11 cellular contexts compared by ENCODE assay signal in genomic region chr2:201807452-201807980, GRCh38. TPM values are rescaled to one million over a fixed set of nuclear protein-coding genes. Genes with fewer than 3 reads are reported as not detected.
DNase-seq lines count a peak whose midpoint lies in the region; TF ChIP-seq lines count a peak whose summit lies in the region.
"Had no signal": no experiment of that assay in that cellular context is flagged by ENCODE, and none has a peak within 500 bp of the region (broad histone marks: within the 10 kb centered on the region; RNA-seq: fewer than 3 reads in every experiment).

No MANE protein-coding gene starts in this region.

- no peaks in the 10 kb centered on the region for H3K79me2 ChIP-seq in fibroblast of lung (ENCODE audit: control insufficient read depth, insufficient read depth, low read length)

- intact Hi-C loops in ovary (cut with DNase I): loop anchor here in 1 of 4 donors (10.0 kb wide), 1 partner anchor 47 kb away; no protein-coding TSS in a partner anchor
- intact Hi-C loops in activated naive CD4-positive, alpha-beta T cell treated with anti-CD3 and anti-CD28 coated beads for 36 hours (cut with micrococcal nuclease): no loop called here

- H3K27ac ChIP-seq in BLaER1 (peak overlapping the region; percentile 14; the same call in 1 of the 2 replicates), fibroblast of lung (ENCODE audit: insufficient read depth, low read length) (peak overlapping the region; percentile 66), ovary (peak overlapping the region; percentile 9 to 67)

- H3K9me3 ChIP-seq in BLaER1 (no peaks in the 10 kb centered on the region), fibroblast of lung (ENCODE audit: control insufficient read depth, insufficient read depth, low read depth, low read length) (no peaks in the 10 kb centered on the region), ovary (no peaks in the 10 kb centered on the region)

- H3K27me3 ChIP-seq in BLaER1 (no peaks in the 10 kb centered on the region), fibroblast of lung (ENCODE audit: control insufficient read depth, insufficient read depth, low read length) (no peaks in the 10 kb centered on the region), ovary (no peaks in the 10 kb centered on the region)

- H3K4me3 Mint-ChIP-seq in activated naive CD4-positive, alpha-beta T cell treated with anti-CD3 and anti-CD28 coated beads for 36 hours: no peak overlapping the region
- no peak overlapping the region for H3K4me3 Mint-ChIP-seq in activated naive CD8-positive, alpha-beta T cell treated with anti-CD3 and anti-CD28 coated beads for 36 hours
- H3K4me3 Mint-ChIP-seq: naive B cell had no signal

- H3K9ac ChIP-seq in BLaER1 (no peak overlapping the region; the same call in 1 of the 2 replicates), fibroblast of lung (ENCODE audit: insufficient read depth, low read length) (no peak overlapping the region)

- H3K27me3 Mint-ChIP-seq in activated naive CD4-positive, alpha-beta T cell treated with anti-CD3 and anti-CD28 coated beads for 36 hours (ENCODE audit: low read depth): peaks cover 4% of the 10 kb centered on the region
- peaks cover 25% of the 10 kb centered on the region for H3K27me3 Mint-ChIP-seq in activated naive CD8-positive, alpha-beta T cell treated with anti-CD3 and anti-CD28 coated beads for 36 hours

- peak overlapping the region; percentile 53 for H2AFZ ChIP-seq in fibroblast of lung (ENCODE audit: low read length)

- H3K4me2 ChIP-seq in BLaER1: peak overlapping the region; percentile 71
- peak overlapping the region; percentile 87 for H3K4me2 ChIP-seq in fibroblast of lung (ENCODE audit: extremely low read depth, insufficient read depth, low read length)

- no peaks in the 10 kb centered on the region for H3K36me3 Mint-ChIP-seq in activated naive CD4-positive, alpha-beta T cell treated with anti-CD3 and anti-CD28 coated beads for 36 hours (ENCODE audit: low read depth)
- no peaks in the 10 kb centered on the region for H3K36me3 Mint-ChIP-seq in activated naive CD8-positive, alpha-beta T cell treated with anti-CD3 and anti-CD28 coated beads for 36 hours
- H3K36me3 Mint-ChIP-seq: naive B cell had no signal

- H3K4me1 Mint-ChIP-seq in activated naive CD4-positive, alpha-beta T cell treated with anti-CD3 and anti-CD28 coated beads for 36 hours (ENCODE audit: low read depth): no peaks in the 10 kb centered on the region
- no peaks in the 10 kb centered on the region for H3K4me1 Mint-ChIP-seq in activated naive CD8-positive, alpha-beta T cell treated with anti-CD3 and anti-CD28 coated beads for 36 hours

- H4K20me1 ChIP-seq in BLaER1: no peaks in the 10 kb centered on the region
- no peaks in the 10 kb centered on the region for H4K20me1 ChIP-seq in fibroblast of lung (ENCODE audit: control insufficient read depth, extremely low read depth, insufficient read depth, low read length)

- no peak overlapping the region for H3K27ac Mint-ChIP-seq in activated naive CD4-positive, alpha-beta T cell treated with anti-CD3 and anti-CD28 coated beads for 36 hours
- H3K27ac Mint-ChIP-seq in activated naive CD8-positive, alpha-beta T cell treated with anti-CD3 and anti-CD28 coated beads for 36 hours: no peak overlapping the region

- H3K9me3 Mint-ChIP-seq in activated naive CD4-positive, alpha-beta T cell treated with anti-CD3 and anti-CD28 coated beads for 36 hours: no peaks in the 10 kb centered on the region
- H3K9me3 Mint-ChIP-seq in activated naive CD8-positive, alpha-beta T cell treated with anti-CD3 and anti-CD28 coated beads for 36 hours: no peaks in the 10 kb centered on the region
- H3K9me3 Mint-ChIP-seq: naive B cell had no signal

- CTCF ChIA-PET in activated naive CD4-positive, alpha-beta T cell treated with anti-CD3 and anti-CD28 coated beads for 36 hours (lab: Charles Lee): no interaction called here

- H3K4me3 ChIP-seq in BLaER1 (peak overlapping the region; percentile 11; the same call in 1 of the 2 replicates), fibroblast of lung (replicated peaks in 1 of 4; ENCODE audit: control extremely low read depth in 1 of 4, insufficient read depth in 1 of 4, low read depth in 3 of 4, low read length in 4 of 4) (peak overlapping the region; percentile 4 to 45 (median 12)), ovary (no peak overlapping the region)

- DNase-seq in NCI-H2227 treated with DMSO at 0.1 percent for 48 hours (lab: John Stamatoyannopoulos, UW) (peak; percentile 26), fibroblast of lung (ENCODE audit: low read depth in 2 of 2) (peak; percentile 74 to 85), ovary (peak; percentile 32 to 70 (median 51))
- no peak for DNase-seq in activated naive CD4-positive, alpha-beta T cell treated with anti-CD3 and anti-CD28 coated beads for 36 hours
- DNase-seq in activated CD8-positive, alpha-beta memory T cell treated with anti-CD3 and anti-CD28 coated beads, Interleukin-2, amount 50 U/mL, for 4 hours: no peak
- DNase-seq in activated CD8-positive, alpha-beta memory T cell treated with anti-CD3 and anti-CD28 coated beads, Interleukin-2, amount 50 U/mL, for 48 hours: no peak
- no peak for DNase-seq in activated naive CD8-positive, alpha-beta T cell treated with anti-CD3 and anti-CD28 coated beads for 36 hours
- DNase-seq: effector memory CD4-positive, alpha-beta T cell; naive B cell had no signal

- no peak for TF ChIP-seq CTCF in fibroblast of lung (conservative IDR thresholded peaks at IDR 0.05 in 1 of 2, IDR thresholded peaks at IDR 0.05 in 1 of 2; ENCODE audit: low read depth in 1 of 2, low read length in 2 of 2)
- TF ChIP-seq CTCF in ovary (IDR thresholded peaks at IDR 0.05): no peak

- H3K4me1 ChIP-seq in BLaER1 (peaks cover 24% of the 10 kb centered on the region), fibroblast of lung (ENCODE audit: control insufficient read depth, extremely low read depth, insufficient read depth, low read length) (peaks cover 9% of the 10 kb centered on the region), ovary (ENCODE audit: insufficient read depth) (peaks cover 7% of the 10 kb centered on the region)

- H3K36me3 ChIP-seq in BLaER1 (no peaks in the 10 kb centered on the region), fibroblast of lung (ENCODE audit: control insufficient read depth, insufficient read depth, low read length) (no peaks in the 10 kb centered on the region), ovary (no peaks in the 10 kb centered on the region)

- no peak for TF ChIP-seq POLR2A in ovary (IDR thresholded peaks at IDR 0.05)

- 9 to 12% (median 11%) methylated on average over 7 of the region's 7 CpGs for WGBS in ovary, 3 donors

- no peak for TF ChIP-seq EP300 in ovary (IDR thresholded peaks at IDR 0.05)

RNA-seq across cellular contexts. Expression of gene CDK15, which starts 1.2 kb away (rescaled TPM):
- total RNA-seq in fibroblast of lung (1.3 and 5.1 TPM in 2 replicates), ovary (10 to 100 TPM in 1 of 7 donors, 1 to 10 TPM in 6; 4.2 to 14.9 (median 7.9) TPM)
- polyA plus RNA-seq in fibroblast of lung (2.3 and 6.0 TPM in 2 replicates), ovary (1 to 10 TPM; 3.7 to 4.8 TPM)
- polyA plus RNA-seq in fibroblast of lung (2012): 2.1 and 6.0 TPM in 2 replicates
- polyA minus RNA-seq in fibroblast of lung (ENCODE audit: low replicate concordance): 6.0 and 7.2 TPM in 2 replicates
- total RNA-seq in activated naive CD4-positive, alpha-beta T cell treated with anti-CD3 and anti-CD28 coated beads for 36 hours: not detected
- not detected for total RNA-seq in activated naive CD8-positive, alpha-beta T cell treated with anti-CD3 and anti-CD28 coated beads for 36 hours
- total RNA-seq: activated CD8-positive, alpha-beta memory T cell treated with anti-CD3 and anti-CD28 coated beads for 36 hours had no signal

RNA-seq across cellular contexts. Expression of gene ALS2, which starts 26.8 kb away (rescaled TPM):
- total RNA-seq in fibroblast of lung (24.4 and 30.9 TPM in 2 replicates), ovary (10 to 100 TPM in 6 of 7 donors, 1 to 10 TPM in 1; 9.4 to 18.5 (median 15.5) TPM)
- polyA plus RNA-seq in fibroblast of lung (19.6 and 21.8 TPM in 2 replicates), ovary (10 to 100 TPM in 1 of 2 donors, 1 to 10 TPM in 1; 6.1 to 11.4 TPM)
- 14.3 and 17.7 TPM in 2 replicates for polyA plus RNA-seq in fibroblast of lung (2012)
- 38.9 and 58.3 TPM in 2 replicates for polyA minus RNA-seq in fibroblast of lung (ENCODE audit: low replicate concordance)
- total RNA-seq in activated naive CD4-positive, alpha-beta T cell treated with anti-CD3 and anti-CD28 coated beads for 36 hours: 10 to 100 TPM in 1 of 2 experiments, 1 to 10 TPM in 1; 9.4 to 11.2 TPM
- 10 to 100 TPM; 16.1 to 16.5 TPM for total RNA-seq in activated naive CD8-positive, alpha-beta T cell treated with anti-CD3 and anti-CD28 coated beads for 36 hours

Comparison
In these comparisons a context has a peak if more than half of its experiments do, and no peak if none do; other contexts are left out.
1. H3K27ac ChIP-seq: peak in every context shown above with its lines; median percentile 66 in fibroblast of lung; 38 in ovary; 14 in BLaER1.
2. DNase-seq: peak in NCI-H2227 treated with DMSO at 0.1 percent for 48 hours (single experiment), fibroblast of lung (2 of 2) and ovary (5 of 5); none in activated naive CD4-positive, alpha-beta T cell treated with anti-CD3 and anti-CD28 coated beads for 36 hours (single experiment), activated CD8-positive, alpha-beta memory T cell treated with anti-CD3 and anti-CD28 coated beads, Interleukin-2, amount 50 U/mL, for 4 hours (single experiment), activated CD8-positive, alpha-beta memory T cell treated with anti-CD3 and anti-CD28 coated beads, Interleukin-2, amount 50 U/mL, for 48 hours (single experiment) and activated naive CD8-positive, alpha-beta T cell treated with anti-CD3 and anti-CD28 coated beads for 36 hours (single experiment).